In the genomic region with DNA sequence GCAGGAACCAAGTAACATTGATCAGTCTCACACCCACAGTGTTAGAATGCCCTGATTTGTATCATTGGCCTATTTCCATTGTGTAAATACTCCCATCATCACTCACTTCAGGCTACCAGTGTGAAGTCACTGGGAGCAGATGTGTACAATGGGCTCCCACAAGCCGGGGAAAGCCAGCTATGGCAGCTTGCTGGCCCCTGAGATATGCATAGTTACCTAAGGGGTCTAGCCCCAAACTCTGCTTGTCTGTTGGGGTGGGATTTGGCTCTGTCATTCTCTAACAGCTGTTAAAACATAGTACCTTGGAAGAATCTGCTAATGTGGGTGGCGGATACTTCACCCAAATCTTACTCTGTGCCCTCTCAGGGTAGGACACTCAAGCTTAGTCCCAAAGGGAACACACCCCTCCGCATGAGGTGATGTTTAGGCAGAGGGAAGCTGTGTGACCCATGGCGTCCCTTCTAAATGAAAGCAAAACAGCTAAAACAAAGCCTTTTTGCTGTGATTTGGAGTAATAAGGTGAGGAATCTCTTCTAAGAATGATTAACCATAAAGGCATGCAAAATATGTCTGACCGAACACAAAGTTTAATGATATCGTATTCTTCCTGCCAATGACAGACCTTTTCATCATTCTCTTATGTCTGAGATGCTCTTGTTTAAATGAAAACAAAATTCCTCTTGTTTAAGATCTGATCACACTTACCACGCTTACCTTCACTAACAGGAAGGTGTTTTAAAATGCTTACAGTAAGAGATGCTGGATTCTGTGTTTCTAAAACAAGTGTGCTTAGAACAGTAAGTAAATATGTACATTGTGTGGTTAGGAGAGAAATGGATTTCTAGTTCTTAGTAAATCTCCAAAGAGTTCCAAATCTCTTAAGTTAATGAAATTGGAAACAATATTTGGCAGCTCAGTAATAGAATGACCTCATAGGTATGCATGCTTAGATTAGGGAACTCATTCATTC, we compare ENCODE assay signal across 9 cellular contexts. TPM values are rescaled to one million over a fixed set of nuclear protein-coding genes. Genes with fewer than 3 reads are reported as not detected.
DNase-seq lines count a peak whose midpoint lies in the region; ATAC-seq lines count a peak whose summit lies in the region.
"Had no signal": no experiment of that assay in that cellular context is flagged by ENCODE, and none has a peak within 500 bp of the region (broad histone marks: within the 10 kb centered on the region; RNA-seq: fewer than 3 reads in every experiment).

No MANE protein-coding gene starts in this region.

- peak; percentile 23 for DNase-seq in H4 (ENCODE audit: low spot score)
- peak; percentile 68 for DNase-seq in adipocyte (ENCODE audit: low read depth)
- DNase-seq in iris pigment epithelial cell (ENCODE audit: low read depth): peak; percentile 87
- DNase-seq in SKM-1 treated with dmso at 0.1 percent for 144 hours (lab: John Stamatoyannopoulos, UW; ENCODE audit: unreplicated experiment): no peak
- DNase-seq in NCI-H446 (lab: John Stamatoyannopoulos, UW): no peak

- no peaks in the 10 kb centered on the region for H3K9me3 ChIP-seq in adipocyte (ENCODE audit: control insufficient read depth, low read length)

- no peak overlapping the region for H3K4me3 Mint-ChIP-seq in stimulated activated memory B cell treated with anti-CD40 and anti-IgM and Interleukin-4, amounts not matched to agents 10 μg/mL and 1 μg/mL and 100 μg/mL, for 72 hours
- H3K4me3 Mint-ChIP-seq: WTC11 had no signal

- H3K27me3 ChIP-seq in adipocyte (replicated peaks; ENCODE audit: control insufficient read depth, insufficient read depth, low read length): no peaks in the 10 kb centered on the region

- H3K9ac ChIP-seq in adipocyte (ENCODE audit: low read length): peak overlapping the region; percentile 45

- H3K27me3 Mint-ChIP-seq in stimulated activated memory B cell treated with anti-CD40 and anti-IgM and Interleukin-4, amounts not matched to agents 10 μg/mL and 1 μg/mL and 100 μg/mL, for 72 hours: no peaks in the 10 kb centered on the region

- peak overlapping the region; percentile 58 for H3K27ac Mint-ChIP-seq in stimulated activated memory B cell treated with anti-CD40 and anti-IgM and Interleukin-4, amounts not matched to agents 10 μg/mL and 1 μg/mL and 100 μg/mL, for 72 hours
- H3K27ac Mint-ChIP-seq: WTC11 had no signal

- no peaks in the 10 kb centered on the region for H3K36me3 Mint-ChIP-seq in stimulated activated memory B cell treated with anti-CD40 and anti-IgM and Interleukin-4, amounts not matched to agents 10 μg/mL and 1 μg/mL and 100 μg/mL, for 72 hours
- H3K36me3 Mint-ChIP-seq: WTC11 had no signal

- ATAC-seq in stimulated activated memory B cell treated with anti-CD40 and anti-IgM and Interleukin-4, amounts not matched to agents 10 μg/mL and 1 μg/mL and 100 μg/mL, for 72 hours: no peak
- ATAC-seq in HG03460 (IDR thresholded peaks at IDR 0.05; ENCODE audit: unreplicated experiment): no peak
- ATAC-seq in GM18498 (IDR thresholded peaks at IDR 0.05; ENCODE audit: unreplicated experiment): no peak
- ATAC-seq: WTC11 had no signal

- H3K4me1 ChIP-seq in adipocyte (ENCODE audit: control insufficient read depth, insufficient read depth, low read length): peaks cover 16% of the 10 kb centered on the region

- no peaks in the 10 kb centered on the region for H3K9me3 Mint-ChIP-seq in stimulated activated memory B cell treated with anti-CD40 and anti-IgM and Interleukin-4, amounts not matched to agents 10 μg/mL and 1 μg/mL and 100 μg/mL, for 72 hours

- peaks cover 70% of the 10 kb centered on the region for H3K4me1 Mint-ChIP-seq in stimulated activated memory B cell treated with anti-CD40 and anti-IgM and Interleukin-4, amounts not matched to agents 10 μg/mL and 1 μg/mL and 100 μg/mL, for 72 hours

- peak overlapping the region; percentile 56 for H3K4me3 ChIP-seq in adipocyte (ENCODE audit: low read length)

- no peaks in the 10 kb centered on the region for H3K36me3 ChIP-seq in adipocyte (ENCODE audit: control insufficient read depth, insufficient read depth, low read length, severe bottlenecking)

RNA-seq across cellular contexts. Expression of a gene that starts 46.0 kb away (rescaled TPM):
- total RNA-seq in H4 (2014; rRNA removed; shearing (Covaris generic)): 13.7 and 21.3 TPM in 2 replicates

RNA-seq across cellular contexts. Expression of a gene that starts 51.7 kb away (rescaled TPM):
- total RNA-seq in H4 (2014; rRNA removed; shearing (Covaris generic)): 3.2 and 8.4 TPM in 2 replicates

Comparison
In these comparisons a context has a peak if more than half of its experiments do, and no peak if none do; other contexts are left out.
1. DNase-seq: peak in H4 (single experiment), adipocyte (single experiment) and iris pigment epithelial cell (single experiment); none in SKM-1 treated with dmso at 0.1 percent for 144 hours (single experiment) and NCI-H446 (0 of 2).